8 cellular contexts compared by ENCODE assay signal in genomic region chr14:22882529-22883190, GRCh38. TPM values are rescaled to one million over a fixed set of nuclear protein-coding genes. Genes with fewer than 3 reads are reported as not detected.
A peak's percentile ranks its signal among the peaks of the same experiment; 100 is the strongest.
DNase-seq lines count a peak whose midpoint lies in the region; ATAC-seq lines count a peak whose summit lies in the region.

No MANE protein-coding gene starts in this region.

- no peak for ATAC-seq in HG02642 (IDR thresholded peaks at IDR 0.05; ENCODE audit: poor library complexity, unreplicated experiment)

- H3K27ac ChIP-seq in neuronal stem cell (replicated peaks; ENCODE audit: low read length) = peak overlapping the region; percentile 27

- no peak overlapping the region for H2BK5ac ChIP-seq in neuronal stem cell (ENCODE audit: low read length)

- no peaks in the 10 kb centered on the region for H3K79me1 ChIP-seq in neuronal stem cell (ENCODE audit: low read depth, low read length)

- no peak overlapping the region for H3K4ac ChIP-seq in neuronal stem cell (ENCODE audit: low read length)

- H3K4me3 ChIP-seq in endocrine pancreas (ENCODE audit: control insufficient read depth, insufficient read depth, low read length) (peak overlapping the region; percentile 11), neuronal stem cell (ENCODE audit: low read length in 2 of 2) (peak overlapping the region in 1 of 2 donors; percentile 32)

- no peak overlapping the region for H3K14ac ChIP-seq in neuronal stem cell (ENCODE audit: low read length)

- H3K9me3 ChIP-seq in endocrine pancreas (ENCODE audit: control insufficient read depth, low read length) (no peaks in the 10 kb centered on the region), neuronal stem cell (replicated peaks in 1 of 2; ENCODE audit: control insufficient read depth in 2 of 2, insufficient read depth in 1 of 2, low read depth in 1 of 2, low read length in 2 of 2) (no peaks in the 10 kb centered on the region)

- H3K36me3 ChIP-seq in endocrine pancreas (ENCODE audit: control insufficient read depth, insufficient read depth, low read length) (no peaks in the 10 kb centered on the region), neuronal stem cell (replicated peaks in 1 of 2; ENCODE audit: control insufficient read depth in 2 of 2, insufficient read depth in 2 of 2, low read length in 2 of 2) (no peaks in the 10 kb centered on the region)

- no peaks in the 10 kb centered on the region for H3K4me1 ChIP-seq in endocrine pancreas (ENCODE audit: control insufficient read depth, insufficient read depth, low read length)
- peaks cover 30 to 35% of the 10 kb centered on the region in 2 donors for H3K4me1 ChIP-seq in neuronal stem cell (ENCODE audit: control insufficient read depth in 2 of 2, insufficient read depth in 1 of 2, low read depth in 1 of 2, low read length in 2 of 2)

- no peak overlapping the region for H2AK5ac ChIP-seq in neuronal stem cell (ENCODE audit: low read depth, low read length)

- peak overlapping the region; percentile 61 for H2AFZ ChIP-seq in neuronal stem cell (ENCODE audit: low read length)

- no peak overlapping the region for H2BK120ac ChIP-seq in neuronal stem cell (ENCODE audit: low read depth, low read length)

- peak overlapping the region; percentile 81 for H3K4me2 ChIP-seq in neuronal stem cell (ENCODE audit: insufficient read depth, low read length, poor library complexity, severe bottlenecking)

- intact Hi-C loops in posterior vena cava (cut with DNase I) = no loop called here

- H2BK15ac ChIP-seq in neuronal stem cell (ENCODE audit: low read length) = no peak overlapping the region

- H3K27me3 ChIP-seq in endocrine pancreas (ENCODE audit: control insufficient read depth, insufficient read depth, low read length) = no peaks in the 10 kb centered on the region
- H3K27me3 ChIP-seq in neuronal stem cell (ENCODE audit: control insufficient read depth in 3 of 3, insufficient read depth in 3 of 3, low read depth in 1 of 3, low read length in 3 of 3) = peaks cover 0 to 6% (median 0%) of the 10 kb centered on the region in 3 experiments

- no peak overlapping the region for H3K23ac ChIP-seq in neuronal stem cell (ENCODE audit: low read depth, low read length, poor library complexity)

- no peak overlapping the region for H3K9ac ChIP-seq in endocrine pancreas (ENCODE audit: control insufficient read depth, insufficient read depth, low read length)
- peak overlapping the region; percentile 78 for H3K9ac ChIP-seq in neuronal stem cell (ENCODE audit: low read depth, low read length, poor library complexity)

- H3K18ac ChIP-seq in neuronal stem cell (ENCODE audit: low read length) = peak overlapping the region; percentile 9

- H4K91ac ChIP-seq in neuronal stem cell (ENCODE audit: low read depth, low read length, poor library complexity) = no peak overlapping the region

- peak overlapping the region; percentile 33 for H4K8ac ChIP-seq in neuronal stem cell (ENCODE audit: low read depth, low read length)

- WGBS in neuronal stem cell (ENCODE audit: extremely low coverage in 2 of 2, insufficient read length in 2 of 2, insufficient replicate concordance in 1 of 2), 2 donors = no CpG with 5 or more reads among the region's 7 CpGs

- DNase-seq in stimulated activated CD4-positive, alpha-beta T cell treated with anti-CD3 and anti-CD28 coated beads, Interleukin-15, amount 100 ng/mL, for 24 hours = peak; percentile 31
- no peak for DNase-seq in stimulated activated CD4-positive, alpha-beta T cell treated with anti-CD3 and anti-CD28 coated beads, Interleukin-12 subunit alpha, Interleukin-12 subunit beta, amount 100 ng/mL, for 4 hours
- peak; percentile 59 to 62 for DNase-seq in SHP77 (lab: John Stamatoyannopoulos, UW)
- DNase-seq in neuronal stem cell (ENCODE audit: low spot score) = no peak
- DNase-seq in posterior vena cava (ENCODE audit: low spot score) = no peak
- DNase-seq in NCI-H128 (lab: John Stamatoyannopoulos, UW; ENCODE audit: unreplicated experiment) = no peak

- peak overlapping the region; percentile 26 for H2BK12ac ChIP-seq in neuronal stem cell (ENCODE audit: low read length)

RNA-seq across cellular contexts. Expression of gene REM2, which starts 0.4 kb away (rescaled TPM):
- polyA plus RNA-seq in neuronal stem cell (2013, experiment 1 of 2) = 1.8 TPM
- 1.8 TPM for polyA plus RNA-seq in neuronal stem cell (2013, experiment 2 of 2)
- under 1 TPM; 0.23 to 0.43 TPM for total RNA-seq in posterior vena cava

RNA-seq across cellular contexts. Expression of gene LRP10, which starts 11.1 kb away (rescaled TPM):
- 4.7 TPM for polyA plus RNA-seq in neuronal stem cell (2013, experiment 1 of 2)
- 4.6 TPM for polyA plus RNA-seq in neuronal stem cell (2013, experiment 2 of 2)
- total RNA-seq in posterior vena cava = 100 to 1,000 TPM; 129 to 139 TPM

RNA-seq across cellular contexts. Expression of gene RBM23, which starts 36.3 kb away (rescaled TPM):
- polyA plus RNA-seq in neuronal stem cell (2013, experiment 1 of 2) = 58.0 TPM
- polyA plus RNA-seq in neuronal stem cell (2013, experiment 2 of 2) = 55.8 TPM
- 10 to 100 TPM; 53.8 to 62.2 TPM for total RNA-seq in posterior vena cava

RNA-seq across cellular contexts. Expression of gene MMP14, which starts 46.3 kb away (rescaled TPM):
- 34.0 TPM for polyA plus RNA-seq in neuronal stem cell (2013, experiment 1 of 2)
- 34.3 TPM for polyA plus RNA-seq in neuronal stem cell (2013, experiment 2 of 2)
- 100 to 1,000 TPM; 229 to 234 TPM for total RNA-seq in posterior vena cava

RNA-seq across cellular contexts. Expression of gene PRMT5, which starts 46.5 kb away (rescaled TPM):
- 88.1 TPM for polyA plus RNA-seq in neuronal stem cell (2013, experiment 1 of 2)
- polyA plus RNA-seq in neuronal stem cell (2013, experiment 2 of 2) = 93.5 TPM
- 10 to 100 TPM; 44.9 to 45.9 TPM for total RNA-seq in posterior vena cava

Comparison
In these comparisons a context has a peak if more than half of its experiments do, and no peak if none do; other contexts are left out.
1. DNase-seq: peak in stimulated activated CD4-positive, alpha-beta T cell treated with anti-CD3 and anti-CD28 coated beads, Interleukin-15, amount 100 ng/mL, for 24 hours (single experiment) and SHP77 (2 of 2); none in stimulated activated CD4-positive, alpha-beta T cell treated with anti-CD3 and anti-CD28 coated beads, Interleukin-12 subunit alpha, Interleukin-12 subunit beta, amount 100 ng/mL, for 4 hours (single experiment), neuronal stem cell (single experiment), posterior vena cava (single experiment) and NCI-H128 (single experiment).